16 cellular contexts compared by ENCODE assay signal in genomic region chr12:105993766-105994165, GRCh38.
DNase-seq lines count a peak whose midpoint lies in the region; ATAC-seq and TF ChIP-seq lines count a peak whose summit lies in the region.
"Had no signal": no experiment of that assay in that cellular context is flagged by ENCODE, and none has a peak within 500 bp of the region (broad histone marks: within the 10 kb centered on the region; RNA-seq: fewer than 3 reads in every experiment).

No MANE protein-coding gene starts in this region.

- H3K4me3 ChIP-seq in upper lobe of right lung, result no peak overlapping the region
- no peak overlapping the region for H3K4me3 ChIP-seq in foreskin fibroblast (ENCODE audit: low read depth in 1 of 2, low read length in 2 of 2)
- H3K4me3 ChIP-seq: BLaER1 had no signal

- TF ChIP-seq CTCF in HFFc6 (IDR thresholded peaks at IDR 0.05) (no peak), nephron progenitor cell (IDR thresholded peaks at IDR 0.05) (no peak), upper lobe of right lung (IDR thresholded peaks at IDR 0.05) (no peak), foreskin fibroblast (IDR thresholded peaks at IDR 0.05; ENCODE audit: low read depth, low read length) (no peak)

- no peaks in the 10 kb centered on the region for H3K36me3 ChIP-seq in upper lobe of right lung
- H3K36me3 ChIP-seq: BLaER1 had no signal

- H3K9me3 Mint-ChIP-seq in HFFc6 (no peaks in the 10 kb centered on the region), nephron progenitor cell (no peaks in the 10 kb centered on the region)
- H3K9me3 Mint-ChIP-seq: H9 had no signal

- no peaks in the 10 kb centered on the region for H3K4me1 ChIP-seq in upper lobe of right lung
- H3K4me1 ChIP-seq: BLaER1 had no signal

- H3K4me3 Mint-ChIP-seq in HFFc6 (no peak overlapping the region; the same call in 1 of the 2 replicates), nephron progenitor cell (no peak overlapping the region)
- H3K4me3 Mint-ChIP-seq: H9 had no signal

- intact Hi-C loops in upper lobe of right lung (cut with DNase I), result no loop called here

- H3K36me3 Mint-ChIP-seq in HFFc6 (ENCODE audit: low read depth) (peaks cover 5% of the 10 kb centered on the region; the same call in 1 of the 2 replicates), nephron progenitor cell (ENCODE audit: low read depth) (no peaks in the 10 kb centered on the region)

- 0 out of 2 replicates have a peak overlapping the region, but pooled peaks have one; percentile 5 for H3K27ac Mint-ChIP-seq in HFFc6
- peak overlapping the region; percentile 24 for H3K27ac Mint-ChIP-seq in nephron progenitor cell

- H3K4me1 Mint-ChIP-seq in HFFc6 (ENCODE audit: low read depth) (peaks cover 48% of the 10 kb centered on the region), nephron progenitor cell (peaks cover 30% of the 10 kb centered on the region)

- H3K27ac ChIP-seq in cingulate gyrus (ENCODE audit: low read depth, low read length) (peak overlapping the region; percentile 29), upper lobe of right lung (no peak overlapping the region)
- H3K27ac ChIP-seq: BLaER1 had no signal

- H3K27me3 Mint-ChIP-seq in HFFc6 (ENCODE audit: insufficient read depth) (peaks cover 1% of the 10 kb centered on the region), nephron progenitor cell (ENCODE audit: low read depth, poor library complexity) (peaks cover 7% of the 10 kb centered on the region)

- no peaks in the 10 kb centered on the region for H3K9me3 ChIP-seq in upper lobe of right lung
- H3K9me3 ChIP-seq: BLaER1 had no signal

- no peaks in the 10 kb centered on the region for H3K27me3 ChIP-seq in upper lobe of right lung
- H3K27me3 ChIP-seq: BLaER1 had no signal

- ATAC-seq in GM21576 (IDR thresholded peaks at IDR 0.05; ENCODE audit: unreplicated experiment) (no peak), upper lobe of right lung (no peak)
- ATAC-seq: HepG2 had no signal

- DNase-seq in HFFc6, result no peak
- no peak for DNase-seq in nephron progenitor cell
- DNase-seq in DMS53 (lab: John Stamatoyannopoulos, UW), result no peak
- no peak for DNase-seq in upper lobe of right lung
- DNase-seq in foreskin fibroblast, result no peak
- DNase-seq: DMS 273 treated with DMSO at 0.1 percent for 48 hours; H9; MM.1S; NCI-H1105; NCI-H1694 treated with DMSO at 0.1 percent for 48 hours; NCI-H69; NK-92 treated with Interleukin-12 subunit alpha and Interleukin-12 subunit beta, amount 100 ng/mL, for 24 hours had no signal
